In genomic region chr19:1608414-1609391, GRCh38 we compare ENCODE assay signal across 7 cellular contexts. TPM values are rescaled to one million over a fixed set of nuclear protein-coding genes. Genes with fewer than 3 reads are reported as not detected.
DNase-seq lines count a peak whose midpoint lies in the region; ATAC-seq, FAIRE-seq and TF ChIP-seq lines count a peak whose summit lies in the region.

No MANE protein-coding gene starts in this region.

- H3K27ac ChIP-seq in neural progenitor cell = peak overlapping the region; percentile 63

- TF ChIP-seq POLR2A in GM12891 (IDR thresholded peaks at IDR 0.05; ENCODE audit: low read depth, low read length) = no peak

- ATAC-seq in activated T-helper 17 cell treated with anti-CD3 and anti-CD28 coated beads, Interleukin-2, amount 50 U/mL, for 72 hours (replicated peaks) = no peak
- ATAC-seq in GM19397 (IDR thresholded peaks at IDR 0.05; ENCODE audit: unreplicated experiment) = no peak
- no peak for ATAC-seq in GM21737 (IDR thresholded peaks at IDR 0.05; ENCODE audit: unreplicated experiment)
- no peak for ATAC-seq in GM21515 (IDR thresholded peaks at IDR 0.05; ENCODE audit: unreplicated experiment)

- H3K27me3 Mint-ChIP-seq in activated T-helper 17 cell treated with anti-CD3 and anti-CD28 coated beads, Interleukin-2, amount 50 U/mL, for 72 hours = no peaks in the 10 kb centered on the region
- peaks cover 10% of the 10 kb centered on the region for H3K27me3 Mint-ChIP-seq in neural progenitor cell (ENCODE audit: insufficient read depth, low read depth)

- H3K4me3 Mint-ChIP-seq in activated T-helper 17 cell treated with anti-CD3 and anti-CD28 coated beads, Interleukin-2, amount 50 U/mL, for 72 hours = peak overlapping the region; percentile 48
- H3K4me3 Mint-ChIP-seq in neural progenitor cell = no peak overlapping the region

- H3K4me1 Mint-ChIP-seq in activated T-helper 17 cell treated with anti-CD3 and anti-CD28 coated beads, Interleukin-2, amount 50 U/mL, for 72 hours = peaks cover 7% of the 10 kb centered on the region
- H3K4me1 Mint-ChIP-seq in neural progenitor cell = peaks cover 14% of the 10 kb centered on the region

- H3K79me2 ChIP-seq in neural progenitor cell (ENCODE audit: low read depth) = peaks cover 15% of the 10 kb centered on the region

- no peak overlapping the region for H3K9ac ChIP-seq in neural progenitor cell

- DNase-seq in GM12891 (ENCODE audit: insufficient read length, low spot score) (no peak), NCI-H2171 (lab: John Stamatoyannopoulos, UW) (peak; percentile 35), neural progenitor cell (ENCODE audit: low spot score) (no peak)

- H2AFZ ChIP-seq in neural progenitor cell (replicated peaks) = no peak overlapping the region

- peak overlapping the region; percentile 75 for H3K27ac Mint-ChIP-seq in activated T-helper 17 cell treated with anti-CD3 and anti-CD28 coated beads, Interleukin-2, amount 50 U/mL, for 72 hours
- H3K27ac Mint-ChIP-seq in neural progenitor cell = no peak overlapping the region

- no peak overlapping the region for H3K4me2 ChIP-seq in neural progenitor cell

- peaks cover 56% of the 10 kb centered on the region for H3F3A ChIP-seq in neural progenitor cell (ENCODE audit: low read depth)

- H3K9me3 ChIP-seq in neural progenitor cell (ENCODE audit: low read depth) = no peaks in the 10 kb centered on the region

- H3K36me3 Mint-ChIP-seq in activated T-helper 17 cell treated with anti-CD3 and anti-CD28 coated beads, Interleukin-2, amount 50 U/mL, for 72 hours (ENCODE audit: low read depth) = peaks cover 31% of the 10 kb centered on the region
- peaks cover 4% of the 10 kb centered on the region for H3K36me3 Mint-ChIP-seq in neural progenitor cell

- H3K4me3 ChIP-seq in neural progenitor cell = no peak overlapping the region

- peaks cover 17% of the 10 kb centered on the region for H4K20me1 ChIP-seq in neural progenitor cell (ENCODE audit: low read depth)

- FAIRE-seq in GM12891 (lab: Jason Lieb, UNC) = peak; percentile 47

- TF ChIP-seq CTCF in neural progenitor cell (IDR thresholded peaks at IDR 0.05) = no peak

- peaks cover 5% of the 10 kb centered on the region for H3K4me1 ChIP-seq in neural progenitor cell

- no peaks in the 10 kb centered on the region for H3K9me3 Mint-ChIP-seq in activated T-helper 17 cell treated with anti-CD3 and anti-CD28 coated beads, Interleukin-2, amount 50 U/mL, for 72 hours
- no peaks in the 10 kb centered on the region for H3K9me3 Mint-ChIP-seq in neural progenitor cell

- H3K27me3 ChIP-seq in neural progenitor cell = no peaks in the 10 kb centered on the region

- no peaks in the 10 kb centered on the region for H3K36me3 ChIP-seq in neural progenitor cell

TF ChIP-seq in GM12891, 5 proteins besides CTCF, POLR2A, EP300 and RAD21:
- TF ChIP-seq POU2F2 (IDR thresholded peaks at IDR 0.05; ENCODE audit: low read depth, low read length) = no peak
- no peak for TF ChIP-seq PAX5 (IDR thresholded peaks at IDR 0.05; ENCODE audit: insufficient read depth, low read length, severe bottlenecking)
- TF ChIP-seq POLR2AphosphoS5 (IDR thresholded peaks at IDR 0.05; ENCODE audit: low read depth, low read length) = no peak; the same call in 1 of the 2 replicates
- no peak for TF ChIP-seq SPI1 (IDR thresholded peaks at IDR 0.05; ENCODE audit: low read depth, low read length)
- no peak for TF ChIP-seq TAF1 (IDR thresholded peaks at IDR 0.05; ENCODE audit: low read depth, low read length)

RNA-seq across cellular contexts. Expression of gene UQCR11, which starts 3.4 kb away (rescaled TPM):
- 202 TPM for polyA plus RNA-seq in GM12891 (2012; ENCODE audit: low read depth, missing spikeins)
- 100 to 1,000 TPM; 120 to 209 TPM for total RNA-seq in activated T-helper 17 cell treated with anti-CD3 and anti-CD28 coated beads, Interleukin-2, amount 50 U/mL, for 72 hours
- 37.4 and 51.4 TPM in 2 replicates for total RNA-seq in neural progenitor cell (ENCODE audit: low replicate concordance)

RNA-seq across cellular contexts. Expression of gene MBD3, which starts 16.0 kb away (rescaled TPM):
- 38.8 TPM for polyA plus RNA-seq in GM12891 (2012; ENCODE audit: low read depth, missing spikeins)
- 100 to 1,000 TPM in 1 of 2 donors, 10 to 100 TPM in 1; 71.5 to 128 TPM for total RNA-seq in activated T-helper 17 cell treated with anti-CD3 and anti-CD28 coated beads, Interleukin-2, amount 50 U/mL, for 72 hours
- 34.2 and 117 TPM in 2 replicates for total RNA-seq in neural progenitor cell (ENCODE audit: low replicate concordance)

RNA-seq across cellular contexts. Expression of gene MEX3D, which starts 40.6 kb away (rescaled TPM):
- 1.0 TPM for polyA plus RNA-seq in GM12891 (2012; ENCODE audit: low read depth, missing spikeins)
- 1 to 10 TPM; 6.7 to 8.2 TPM for total RNA-seq in activated T-helper 17 cell treated with anti-CD3 and anti-CD28 coated beads, Interleukin-2, amount 50 U/mL, for 72 hours
- 15.9 and 87.3 TPM in 2 replicates for total RNA-seq in neural progenitor cell (ENCODE audit: low replicate concordance)

RNA-seq across cellular contexts. Expression of gene TCF3, which starts 43.7 kb away (rescaled TPM):
- 146 TPM for polyA plus RNA-seq in GM12891 (2012; ENCODE audit: low read depth, missing spikeins)
- 10 to 100 TPM; 53.6 to 87.0 TPM for total RNA-seq in activated T-helper 17 cell treated with anti-CD3 and anti-CD28 coated beads, Interleukin-2, amount 50 U/mL, for 72 hours
- 131 and 332 TPM in 2 replicates for total RNA-seq in neural progenitor cell (ENCODE audit: low replicate concordance)
